ENCODE assay signal across 20 cellular contexts in the genomic region with DNA sequence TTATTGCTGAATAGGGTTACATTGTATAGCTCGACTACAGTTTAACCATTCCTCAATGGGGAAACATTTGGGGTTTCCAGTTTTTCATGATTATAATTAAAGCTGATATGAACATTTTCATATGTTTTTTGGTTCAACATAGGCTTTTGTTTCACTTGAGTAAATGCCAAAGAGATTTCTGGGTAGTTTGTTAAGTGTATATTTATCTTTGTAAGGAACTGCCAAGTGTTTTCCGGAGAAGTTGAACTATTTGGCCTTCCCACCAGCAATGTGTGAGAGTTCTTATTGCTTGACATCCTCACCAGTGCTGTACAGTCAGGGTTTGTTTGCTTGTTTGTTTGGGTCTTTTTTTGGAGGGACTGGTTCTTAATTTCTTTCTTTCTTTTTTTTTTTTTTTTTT.
DNase-seq lines count a peak whose midpoint lies in the region; ATAC-seq and TF ChIP-seq lines count a peak whose summit lies in the region.
"Had no signal": no experiment of that assay in that cellular context is flagged by ENCODE, and none has a peak within 500 bp of the region (broad histone marks: within the 10 kb centered on the region; RNA-seq: fewer than 3 reads in every experiment).

No MANE protein-coding gene starts in this region.

- no peak for TF ChIP-seq POLR2A in ovary (IDR thresholded peaks at IDR 0.05)

- no peaks in the 10 kb centered on the region for H4K20me1 ChIP-seq in BLaER1 treated with 17β-estradiol and CSF1 and Interleukin-3, amounts not matched to agents 10 nM and 100 nM

- no peak overlapping the region for H3K27ac ChIP-seq in BLaER1 treated with 17β-estradiol and CSF1 and Interleukin-3, amounts not matched to agents 10 nM and 100 nM
- H3K27ac ChIP-seq in Panc1 (ENCODE audit: low read length), result peak overlapping the region; percentile 44
- H3K27ac ChIP-seq in ovary, result no peak overlapping the region
- H3K27ac ChIP-seq: Peyer's patch had no signal

- no peaks in the 10 kb centered on the region for H3K27me3 ChIP-seq in BLaER1 treated with 17β-estradiol and CSF1 and Interleukin-3, amounts not matched to agents 10 nM and 100 nM
- H3K27me3 ChIP-seq in Panc1 (ENCODE audit: control insufficient read depth, insufficient read depth, low read length) (no peaks in the 10 kb centered on the region), ovary (no peaks in the 10 kb centered on the region)
- H3K27me3 ChIP-seq: Peyer's patch had no signal

- H3K9me3 ChIP-seq in BLaER1 treated with 17β-estradiol and CSF1 and Interleukin-3, amounts not matched to agents 10 nM and 100 nM (replicated peaks in 1 of 11), result peaks cover 0 to 3% (median 0%) of the 10 kb centered on the region in 11 experiments; a peak in 1 of 22 replicates
- H3K9me3 ChIP-seq in Panc1 (ENCODE audit: control insufficient read depth, insufficient read depth, low read depth, low read length), result no peaks in the 10 kb centered on the region
- H3K9me3 ChIP-seq in ovary, result no peaks in the 10 kb centered on the region
- H3K9me3 ChIP-seq: Peyer's patch had no signal

- intact Hi-C loops in Panc1 (cut with micrococcal nuclease; ENCODE audit: unreplicated experiment) (no loop called here), ovary (cut with DNase I) (no loop called here)

- CTCF ChIA-PET in Panc1 (lab: Charles Lee), result no interaction called here

- DNase-seq in Panc1 (ENCODE audit: low read depth, low spot score) (no peak), fibroblast of pulmonary artery (ENCODE audit: low read depth) (peak; percentile 82), pulmonary artery endothelial cell (ENCODE audit: low read depth, low spot score) (peak; percentile 76), GM19238 (ENCODE audit: insufficient read length, low spot score) (no peak), ovary (no peak), SK-N-DZ (ENCODE audit: low spot score) (no peak)
- DNase-seq: activated CD4-positive, CD25-positive, alpha-beta regulatory T cell treated with anti-CD3 and anti-CD28 coated beads, Interleukin-2, amount 50 U/mL, for 72 hours; activated naive CD8-positive, alpha-beta T cell treated with anti-CD3 and anti-CD28 coated beads, Interleukin-2, amount 10 ng/mL, durations not matched to agents 7 days and 5 days; activated T-cell treated with anti-CD3 and anti-CD28 coated beads, Interleukin-2, amount 50 U/mL, for 24 hours; CD4-positive, CD25-positive, alpha-beta regulatory T cell; NCI-H1436 treated with DMSO at 0.1 percent for 48 hours; NCI-H526; nucleus accumbens; Peyer's patch; stimulated activated CD4-positive, alpha-beta T cell treated with anti-CD3 and anti-CD28 coated beads, Interleukin-15, amount 100 ng/mL, for 24 hours had no signal

- TF ChIP-seq CTCF in Panc1 (IDR thresholded peaks at IDR 0.05) (no peak), fibroblast of pulmonary artery (IDR thresholded peaks at IDR 0.05; ENCODE audit: low read length, missing control alignments) (no peak), ovary (IDR thresholded peaks at IDR 0.05) (no peak)

- POLR2A ChIA-PET in Panc1 (lab: Charles Lee), result interaction anchor here (1.2 kb wide), 1 partner anchor 37 kb away, joined by 3 read pairs; no protein-coding TSS in a partner anchor

- no TSS peak for BruUV-seq in Panc1 (replicated peaks; lab: Mats Ljungman, UMichigan)

- H3K36me3 ChIP-seq in BLaER1 treated with 17β-estradiol and CSF1 and Interleukin-3, amounts not matched to agents 10 nM and 100 nM, result no peaks in the 10 kb centered on the region
- H3K36me3 ChIP-seq in Panc1 (ENCODE audit: control insufficient read depth, insufficient read depth, low read length) (no peaks in the 10 kb centered on the region), ovary (no peaks in the 10 kb centered on the region)
- H3K36me3 ChIP-seq: Peyer's patch had no signal

- ATAC-seq in Panc1 (no peak), HG03432 (IDR thresholded peaks at IDR 0.05; ENCODE audit: unreplicated experiment) (no peak)
- ATAC-seq: esophagus mucosa, K562 had no signal

- H3K4me3 ChIP-seq in BLaER1 treated with 17β-estradiol and CSF1 and Interleukin-3, amounts not matched to agents 10 nM and 100 nM, result no peak overlapping the region
- H3K4me3 ChIP-seq in Panc1 (ENCODE audit: low read depth in 2 of 2, low read length in 2 of 2) (no peak overlapping the region), fibroblast of pulmonary artery (replicated peaks; ENCODE audit: low read depth, low read length) (no peak overlapping the region), ovary (no peak overlapping the region)
- H3K4me3 ChIP-seq: coronary artery, K562, Peyer's patch had no signal

- H3K4me1 ChIP-seq in BLaER1 treated with 17β-estradiol and CSF1 and Interleukin-3, amounts not matched to agents 10 nM and 100 nM, result peaks cover 0 to 18% (median 11%) of the 10 kb centered on the region in 10 experiments; a peak in 16 of 20 replicates
- H3K4me1 ChIP-seq in Panc1 (ENCODE audit: control insufficient read depth, insufficient read depth, low read length) (peaks cover 37% of the 10 kb centered on the region), ovary (ENCODE audit: insufficient read depth) (peaks cover 13% of the 10 kb centered on the region)
- H3K4me1 ChIP-seq: Peyer's patch had no signal

- H3K4me2 ChIP-seq in BLaER1 treated with 17β-estradiol and CSF1 and Interleukin-3, amounts not matched to agents 10 nM and 100 nM, result peak overlapping the region in 9 of 11 experiments; percentile 32 to 56 (median 46); a peak in 15 of 22 replicates

- in situ Hi-C loops in Panc1 (cut with HindIII; ENCODE audit: low pct_unique_long_range_greater_than_20kb, low sequenced_read_pairs), result no loop called here

- TF ChIP-seq EP300 in ovary (IDR thresholded peaks at IDR 0.05), result no peak

- 8 to 22% (median 10%) methylated on average over 2 of the region's 2 CpGs for WGBS in ovary, 3 donors

- H3K9ac ChIP-seq in BLaER1 treated with 17β-estradiol and CSF1 and Interleukin-3, amounts not matched to agents 10 nM and 100 nM, result no peak overlapping the region

Comparison
In these comparisons a context has a peak if more than half of its experiments do, and no peak if none do; other contexts are left out.
1. DNase-seq: peak in fibroblast of pulmonary artery (single experiment) and pulmonary artery endothelial cell (single experiment); none in Panc1 (single experiment), GM19238 (single experiment), ovary (0 of 5) and SK-N-DZ (single experiment).